Comparison of ENCODE assay signal across 6 cellular contexts in the genomic region with DNA sequence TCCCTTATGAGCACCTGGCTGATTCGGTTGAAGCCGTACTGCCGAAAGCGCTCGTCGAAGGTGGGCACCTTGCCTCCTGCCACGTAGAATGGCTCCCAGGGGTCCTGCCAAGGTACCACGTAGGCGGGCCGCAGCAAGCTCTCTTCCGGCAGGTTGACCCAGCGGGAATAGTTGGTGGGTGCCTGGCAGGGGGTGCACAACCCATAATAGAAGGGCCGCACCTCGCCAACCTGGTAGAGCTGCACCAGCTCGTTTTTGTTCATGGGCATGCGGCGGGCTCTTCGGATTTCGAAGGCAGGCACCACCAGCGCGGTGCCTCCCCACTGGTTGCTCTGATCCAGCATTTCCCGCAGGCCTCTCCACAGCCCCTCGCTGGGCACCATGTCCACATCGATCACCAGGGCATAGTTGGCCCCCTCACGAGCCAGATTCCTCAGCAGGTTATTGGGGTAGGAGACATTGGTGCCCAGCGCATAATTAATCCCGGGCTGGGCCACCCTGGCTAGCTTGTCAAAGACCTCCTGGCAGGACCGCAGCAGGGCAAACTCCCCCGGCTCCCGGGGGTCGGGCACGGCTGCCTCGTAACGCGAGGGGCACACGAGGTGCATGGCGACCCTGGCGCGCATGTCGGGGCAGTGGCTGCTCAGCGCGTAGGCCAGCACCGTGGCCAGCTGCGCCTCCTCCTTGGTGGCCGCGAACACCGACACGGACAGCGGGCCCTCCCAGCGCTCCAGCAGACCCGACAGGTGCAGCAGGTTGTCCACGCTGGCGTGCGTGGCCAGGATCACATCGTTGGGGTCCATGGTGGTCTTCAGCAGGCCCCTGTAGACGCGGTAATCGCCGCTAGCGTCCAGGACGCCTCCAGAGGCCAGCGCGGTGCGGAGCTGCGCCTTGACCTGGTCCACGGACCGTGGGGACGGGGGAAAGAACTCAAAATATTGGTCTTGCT. TPM values are rescaled to one million over a fixed set of nuclear protein-coding genes. Genes with fewer than 3 reads are reported as not detected.
A peak's percentile ranks its signal among the peaks of the same experiment; 100 is the strongest.
DNase-seq lines count a peak whose midpoint lies in the region; ATAC-seq and TF ChIP-seq lines count a peak whose summit lies in the region.

No MANE protein-coding gene starts in this region.

- H3K27me3 Mint-ChIP-seq in type B pancreatic cell = peaks cover 5% of the 10 kb centered on the region

- H3K4me3 ChIP-seq in ACC112 (ENCODE audit: low read depth, low read length) (peak overlapping the region; percentile 83), OCI-LY7 (ENCODE audit: low read depth, low read length, poor library complexity, severe bottlenecking) (peak overlapping the region; percentile 88)

- H3K79me2 ChIP-seq in ACC112 (ENCODE audit: control insufficient read depth, insufficient read depth, low read length, unreplicated experiment) (peaks cover 20% of the 10 kb centered on the region), OCI-LY7 (ENCODE audit: insufficient read depth, low read depth, low read length) (peaks cover 15% of the 10 kb centered on the region)

- H3K27ac ChIP-seq in ACC112 (ENCODE audit: low read depth, low read length) (no peak overlapping the region; the same call in 1 of the 2 replicates), OCI-LY7 (ENCODE audit: low read depth, low read length, poor library complexity, severe bottlenecking) (no peak overlapping the region)

- H3K9me3 ChIP-seq in OCI-LY7 (ENCODE audit: low read length) = no peaks in the 10 kb centered on the region

- no peaks in the 10 kb centered on the region for H3K36me3 ChIP-seq in ACC112 (ENCODE audit: insufficient read depth, low read length)
- H3K36me3 ChIP-seq in OCI-LY7 (ENCODE audit: insufficient read depth, low read length) = no peaks in the 10 kb centered on the region

- H3K4me1 ChIP-seq in ACC112 (ENCODE audit: control insufficient read depth, insufficient read depth, low read length, unreplicated experiment) (peaks cover 26% of the 10 kb centered on the region), OCI-LY7 (ENCODE audit: insufficient read depth, low read length, poor library complexity, severe bottlenecking) (peaks cover 37% of the 10 kb centered on the region)

- no peak for DNase-seq in OCI-LY7 (ENCODE audit: low spot score)
- peak; percentile 45 for DNase-seq in left ventricle myocardium superior
- no peak for DNase-seq in type B pancreatic cell (ENCODE audit: extremely low spot score, unreplicated experiment)
- no peak for DNase-seq in GM20000 (ENCODE audit: low spot score)

- no peaks in the 10 kb centered on the region for H3K9me3 Mint-ChIP-seq in type B pancreatic cell

- H3K9me2 ChIP-seq in OCI-LY7 (ENCODE audit: insufficient read depth, low read length) = no peaks in the 10 kb centered on the region

- peaks cover 4% of the 10 kb centered on the region for H3K36me3 Mint-ChIP-seq in type B pancreatic cell

- peak overlapping the region; percentile 97 for H3K4me3 Mint-ChIP-seq in type B pancreatic cell

- POLR2A ChIA-PET in OCI-LY7 (lab: Charles Lee) = interaction anchor here (1.4 kb wide), 1 partner anchor 58 kb away, joined by 3 read pairs; the partner anchor contains the start of gene YIF1A

- intact Hi-C loops in OCI-LY7 (cut with micrococcal nuclease; ENCODE audit: unreplicated experiment) = loop anchor here (5.0 kb wide), 1 partner anchor 34 kb away; no protein-coding TSS in a partner anchor
- intact Hi-C loops in left ventricle myocardium superior (cut with micrococcal nuclease) = no loop called here

- no TSS peak for BruUV-seq in OCI-LY7 (replicated peaks; lab: Mats Ljungman, UMichigan)

- peaks cover 23% of the 10 kb centered on the region for H3K4me1 Mint-ChIP-seq in type B pancreatic cell (ENCODE audit: unreplicated experiment)

- CTCF ChIA-PET in OCI-LY7 (lab: Charles Lee; ENCODE audit: unreplicated experiment) = interaction anchor here (1.8 kb wide), 1 partner anchor 35 kb away, joined by 6 read pairs; no protein-coding TSS in a partner anchor

- TF ChIP-seq CTCF in OCI-LY7 (conservative IDR thresholded peaks at IDR 0.05; ENCODE audit: low read length) (no peak), type B pancreatic cell (conservative IDR thresholded peaks at IDR 0.05) (no peak), GM20000 (IDR thresholded peaks at IDR 0.05; ENCODE audit: extremely low read depth, missing control alignments) (no peak)

- peak overlapping the region; percentile 89 for H3K4me2 ChIP-seq in OCI-LY7 (ENCODE audit: low read length)

- no peaks in the 10 kb centered on the region for H3K27me3 ChIP-seq in ACC112 (ENCODE audit: insufficient read depth, low read length)

- H2AFZ ChIP-seq in ACC112 (ENCODE audit: low read length, unreplicated experiment) (peak overlapping the region; percentile 97), OCI-LY7 (ENCODE audit: low read length) (peak overlapping the region; percentile 76)

- H4K20me1 ChIP-seq in OCI-LY7 (ENCODE audit: insufficient read depth, low read length) = peaks cover 4% of the 10 kb centered on the region; the same call in 1 of the 2 replicates

- ATAC-seq in left ventricle myocardium superior (peak; percentile 13), GM21367 (IDR thresholded peaks at IDR 0.05; ENCODE audit: unreplicated experiment) (no peak)

- H3K27ac Mint-ChIP-seq in type B pancreatic cell = peak overlapping the region; percentile 97

RNA-seq across cellular contexts. Expression of gene B4GAT1, which starts 0.7 kb away (rescaled TPM):
- total RNA-seq in OCI-LY7 (2014; rRNA removed; shearing (Covaris generic)) = 10.7 and 11.7 TPM in 2 replicates
- 9.4 and 9.8 TPM in 2 replicates for total RNA-seq in OCI-LY7 (2022)
- 55.1 TPM for total RNA-seq in left ventricle myocardium superior
- total RNA-seq in type B pancreatic cell (ENCODE audit: low replicate concordance) = 16.0 and 31.9 TPM in 2 replicates

RNA-seq across cellular contexts. Expression of gene BRMS1, which starts 1.8 kb away (rescaled TPM):
- 43.8 and 56.2 TPM in 2 replicates for total RNA-seq in OCI-LY7 (2014; rRNA removed; shearing (Covaris generic))
- total RNA-seq in OCI-LY7 (2022) (35.9 and 43.1 TPM in 2 replicates), left ventricle myocardium superior (14.7 TPM), type B pancreatic cell (ENCODE audit: low replicate concordance) (35.1 and 42.4 TPM in 2 replicates)

RNA-seq across cellular contexts. Expression of gene RIN1, which starts 10.5 kb away (rescaled TPM):
- total RNA-seq in OCI-LY7 (2014; rRNA removed; shearing (Covaris generic)) = 1.2 and 1.6 TPM in 2 replicates
- total RNA-seq in OCI-LY7 (2022) (2.9 and 3.7 TPM in 2 replicates), left ventricle myocardium superior (1.7 TPM), type B pancreatic cell (ENCODE audit: low replicate concordance) (2.8 and 9.5 TPM in 2 replicates)

RNA-seq across cellular contexts. Expression of gene SLC29A2, which starts 24.8 kb away (rescaled TPM):
- 24.7 and 33.6 TPM in 2 replicates for total RNA-seq in OCI-LY7 (2014; rRNA removed; shearing (Covaris generic))
- total RNA-seq in OCI-LY7 (2022) (55.6 and 56.4 TPM in 2 replicates), left ventricle myocardium superior (22.6 TPM), type B pancreatic cell (ENCODE audit: low replicate concordance) (22.2 and 31.7 TPM in 2 replicates)

RNA-seq across cellular contexts. Expression of gene CD248, which starts 29.9 kb away (rescaled TPM):
- 0.08 TPM in 1 of 2 replicates, not detected in the other for total RNA-seq in OCI-LY7 (2014; rRNA removed; shearing (Covaris generic))
- total RNA-seq in OCI-LY7 (2022) (0.18 and 0.46 TPM in 2 replicates), left ventricle myocardium superior (11.1 TPM), type B pancreatic cell (ENCODE audit: low replicate concordance) (0.76 and 31.9 TPM in 2 replicates)
